Comparison of ENCODE assay signal across 8 cellular contexts in genomic region chr5:83472508-83473343, GRCh38. TPM values are rescaled to one million over a fixed set of nuclear protein-coding genes. Genes with fewer than 3 reads are reported as not detected.
DNase-seq lines count a peak whose midpoint lies in the region; ATAC-seq and TF ChIP-seq lines count a peak whose summit lies in the region.

No MANE protein-coding gene starts in this region.

- H3K36me3 ChIP-seq in SJCRH30 = no peaks in the 10 kb centered on the region
- H3K36me3 ChIP-seq in tibial artery = no peaks in the 10 kb centered on the region

- DNase-seq in Ammon's horn (ENCODE audit: low spot score) = peak; percentile 22
- DNase-seq in SJCRH30 = peak; percentile 72 to 76
- peak in 4 of 10 donors; percentile 5 to 48 (median 40) for DNase-seq in dorsolateral prefrontal cortex
- peak; percentile 28 for DNase-seq in medulla oblongata (ENCODE audit: extremely low spot score)
- DNase-seq in tibial artery = peak; percentile 68 to 84
- no peak for DNase-seq in NCI-H226

- H3K27ac ChIP-seq in SJCRH30 (peak overlapping the region; percentile 88), dorsolateral prefrontal cortex (peak overlapping the region in 30 of 59 donors; percentile 5 to 73 (median 34)), tibial artery (peak overlapping the region; percentile 77 to 79)

- ATAC-seq in GM18861 (IDR thresholded peaks at IDR 0.05; ENCODE audit: unreplicated experiment) = peak; percentile 41
- peak; percentile 41 for ATAC-seq in HG03039 (IDR thresholded peaks at IDR 0.05; ENCODE audit: unreplicated experiment)

- intact Hi-C loops in dorsolateral prefrontal cortex (cut with DNase I) = loop anchor here (2.0 to 10.0 kb wide), 6 partner anchors 95 to 1120 kb away; no protein-coding TSS in a partner anchor
- intact Hi-C loops in tibial artery (cut with DNase I; ENCODE audit: low total_unique reads) = loop anchor here (5.0 to 10.0 kb wide), 4 partner anchors 395 to 1158 kb away; partner anchors contain the start of genes TMEM167A and XRCC4

- peak overlapping the region; percentile 75 for H3K4me3 ChIP-seq in SJCRH30
- peak overlapping the region; percentile 37 to 75 (median 59) for H3K4me3 ChIP-seq in dorsolateral prefrontal cortex
- H3K4me3 ChIP-seq in tibial artery = peak overlapping the region; percentile 60 to 77

- H3K4me1 ChIP-seq in SJCRH30 (peaks cover 11% of the 10 kb centered on the region), tibial artery (peaks cover 0 to 36% (median 16%) of the 10 kb centered on the region in 4 donors)

- TF ChIP-seq CTCF in dorsolateral prefrontal cortex (IDR thresholded peaks at IDR 0.05 in 54 of 56, conservative IDR thresholded peaks at IDR 0.05 in 2 of 56; ENCODE audit: low read depth in 1 of 56, partially characterized antibody in 56 of 56) = no peak
- no peak for TF ChIP-seq CTCF in tibial artery (IDR thresholded peaks at IDR 0.05)

- H3K27me3 ChIP-seq in SJCRH30 (no peaks in the 10 kb centered on the region), dorsolateral prefrontal cortex (peaks cover 0 to 86% (median 40%) of the 10 kb centered on the region in 45 donors), tibial artery (no peaks in the 10 kb centered on the region)

- H3K9me3 ChIP-seq in SJCRH30 (replicated peaks) = no peaks in the 10 kb centered on the region
- H3K9me3 ChIP-seq in tibial artery = no peaks in the 10 kb centered on the region

RNA-seq across cellular contexts. Expression of gene VCAN, which starts 1.2 kb away (rescaled TPM):
- total RNA-seq in SJCRH30 (2014; rRNA removed; shearing (Covaris generic)) = 157 TPM in 2 replicates
- total RNA-seq in dorsolateral prefrontal cortex = 100 to 1,000 TPM in 13 of 120 experiments, 10 to 100 TPM in 107; 20.5 to 139 (median 65.2) TPM

Comparison
In these comparisons a context has a peak if more than half of its experiments do, and no peak if none do; other contexts are left out.
1. H3K27ac ChIP-seq: peak in every context shown above with its lines; median percentile 88 in SJCRH30; 78 in tibial artery; 34 in dorsolateral prefrontal cortex.